12 cellular contexts compared by ENCODE assay signal in the genomic region with DNA sequence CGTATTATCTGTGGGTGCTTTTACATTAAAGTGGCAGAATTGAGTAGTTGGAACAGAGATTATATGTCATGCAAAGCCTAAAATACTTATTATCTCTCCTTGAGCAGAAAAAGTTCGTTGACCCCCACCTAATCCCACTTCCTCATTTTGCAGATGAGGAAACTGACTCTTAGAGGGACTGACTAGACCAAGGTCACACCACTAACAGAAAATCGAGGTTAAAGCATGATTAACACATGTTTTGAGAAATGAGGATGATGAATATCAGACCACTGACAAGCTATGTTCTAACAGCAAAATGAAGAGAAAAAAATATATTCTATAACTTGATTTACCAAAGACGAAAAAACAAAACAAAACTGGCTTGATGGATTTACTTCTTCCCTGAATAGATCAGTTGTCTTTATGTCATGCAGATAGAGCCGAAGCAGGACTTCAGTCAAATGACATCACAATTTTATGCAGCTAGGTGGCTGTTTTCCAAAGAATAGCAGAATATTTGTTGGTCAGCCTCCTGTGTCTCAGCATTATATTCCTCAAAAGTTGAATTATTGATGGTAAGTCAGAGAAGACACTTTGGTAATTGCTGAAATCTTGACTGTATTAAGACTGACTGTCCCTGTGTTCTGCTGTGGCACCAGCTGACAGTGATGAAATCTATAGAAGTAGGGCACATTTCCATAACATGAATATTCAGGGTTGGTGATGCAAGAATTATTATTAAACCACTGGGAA. TPM values are rescaled to one million over a fixed set of nuclear protein-coding genes. Genes with fewer than 3 reads are reported as not detected.
DNase-seq lines count a peak whose midpoint lies in the region; ATAC-seq, FAIRE-seq and TF ChIP-seq lines count a peak whose summit lies in the region.
"Had no signal": no experiment of that assay in that cellular context is flagged by ENCODE, and none has a peak within 500 bp of the region (broad histone marks: within the 10 kb centered on the region; RNA-seq: fewer than 3 reads in every experiment).

No MANE protein-coding gene starts in this region.

- H3K4me1 ChIP-seq in pancreas (no peaks in the 10 kb centered on the region), aorta (ENCODE audit: control insufficient read depth in 1 of 2, insufficient read depth in 2 of 2, low read length in 2 of 2) (no peaks in the 10 kb centered on the region)
- H3K4me1 ChIP-seq: heart right ventricle had no signal

- TF ChIP-seq CTCF in endothelial cell (IDR thresholded peaks at IDR 0.05; ENCODE audit: unreplicated experiment) = no peak
- no peak for TF ChIP-seq CTCF in pancreas (IDR thresholded peaks at IDR 0.05)

- intact Hi-C loops in pancreas (cut with DNase I) (no loop called here), aorta (cut with DNase I) (no loop called here)

- ATAC-seq in GM18511 (IDR thresholded peaks at IDR 0.05; ENCODE audit: unreplicated experiment) (peak; percentile 69), GM21576 (IDR thresholded peaks at IDR 0.05; ENCODE audit: unreplicated experiment) (peak; percentile 73), HG03378 (IDR thresholded peaks at IDR 0.05; ENCODE audit: unreplicated experiment) (peak; percentile 74), pancreas (no peak), aorta (ENCODE audit: low FRiP score) (no peak)
- ATAC-seq: heart right ventricle, Right ventricle myocardium inferior had no signal

- no peaks in the 10 kb centered on the region for H3K27me3 Mint-ChIP-seq in endothelial cell (ENCODE audit: unreplicated experiment)

- H3K4me3 ChIP-seq in pancreas (no peak overlapping the region), aorta (ENCODE audit: low read length in 2 of 2) (no peak overlapping the region)
- H3K4me3 ChIP-seq: heart right ventricle had no signal

- FAIRE-seq in pancreas (lab: Jason Lieb, UNC) = no peak

- no peak overlapping the region for H3K4me3 Mint-ChIP-seq in endothelial cell (ENCODE audit: unreplicated experiment)

- 57% methylated on average over 5 of the region's 5 CpGs for WGBS in pancreas, 2 donors
- 66 to 75% methylated on average over 5 of the region's 5 CpGs for WGBS in aorta, 2 donors

- no peaks in the 10 kb centered on the region for H3K36me3 Mint-ChIP-seq in endothelial cell (ENCODE audit: low read depth, unreplicated experiment)

- H3K36me3 ChIP-seq in pancreas (no peaks in the 10 kb centered on the region), aorta (ENCODE audit: control insufficient read depth in 1 of 2, insufficient read depth in 2 of 2, low read length in 1 of 2) (no peaks in the 10 kb centered on the region)
- H3K36me3 ChIP-seq: heart right ventricle had no signal

- no peaks in the 10 kb centered on the region for H3K4me1 Mint-ChIP-seq in endothelial cell (ENCODE audit: unreplicated experiment)

- no peaks in the 10 kb centered on the region for H3K9me3 Mint-ChIP-seq in endothelial cell (ENCODE audit: unreplicated experiment)

- DNase-seq in SKM-1 (lab: John Stamatoyannopoulos, UW; ENCODE audit: unreplicated experiment) (peak; percentile 49), endothelial cell (ENCODE audit: low spot score) (no peak), pancreas (no peak), aorta (no peak), NCI-H1417 (lab: John Stamatoyannopoulos, UW) (no peak)
- DNase-seq: cerebellar nuclear complex, heart right ventricle had no signal

- no peak overlapping the region for H3K27ac ChIP-seq in pancreas
- no peak overlapping the region for H3K27ac ChIP-seq in aorta (ENCODE audit: low read depth in 1 of 2, low read length in 2 of 2)
- H3K27ac ChIP-seq: C4-2B, heart right ventricle had no signal

- no peaks in the 10 kb centered on the region for H3K9me3 ChIP-seq in pancreas
- H3K9me3 ChIP-seq in aorta (ENCODE audit: control insufficient read depth, low read length) = no peaks in the 10 kb centered on the region
- H3K9me3 ChIP-seq: heart right ventricle had no signal

- H3K27ac Mint-ChIP-seq in endothelial cell (ENCODE audit: unreplicated experiment) = no peak overlapping the region

- H3K27me3 ChIP-seq in pancreas (no peaks in the 10 kb centered on the region), aorta (ENCODE audit: control insufficient read depth in 1 of 2, insufficient read depth in 2 of 2, low read length in 1 of 2) (no peaks in the 10 kb centered on the region)
- H3K27me3 ChIP-seq: heart right ventricle had no signal

RNA-seq across cellular contexts. Expression of gene SMIM30, which starts 24.2 kb away (rescaled TPM):
- total RNA-seq in endothelial cell (ENCODE audit: unreplicated experiment) (36.1 TPM), pancreas (10 to 100 TPM; 12.4 to 24.2 (median 18.1) TPM), aorta (10 to 100 TPM; 31.6 to 33.5 TPM)
- polyA plus RNA-seq in pancreas (10 to 100 TPM; 48.7 to 50.8 TPM), aorta (100 to 1,000 TPM in 1 of 2 donors, 10 to 100 TPM in 1; 52.3 to 102 TPM)

RNA-seq across cellular contexts. Expression of gene GPR85, which starts 55.9 kb away (rescaled TPM):
- total RNA-seq in endothelial cell (ENCODE audit: unreplicated experiment) = 3.0 TPM
- under 1 TPM in 5 of 6 donors, not detected in 1; 0.06 to 0.28 (median 0.23) TPM for total RNA-seq in pancreas
- 1 to 10 TPM in 1 of 2 donors, under 1 TPM in 1; 0.11 to 1.2 TPM for polyA plus RNA-seq in pancreas
- 1 to 10 TPM in 1 of 2 donors, under 1 TPM in 1; 0.32 to 2.5 TPM for total RNA-seq in aorta
- polyA plus RNA-seq in aorta = 1 to 10 TPM in 1 of 2 donors, under 1 TPM in 1; 0.49 to 3.4 TPM

Comparison
In these comparisons a context has a peak if more than half of its experiments do, and no peak if none do; other contexts are left out.
1. ATAC-seq: peak in GM18511 (single experiment), GM21576 (single experiment) and HG03378 (single experiment); none in pancreas (0 of 4) and aorta (single experiment).